Comparison of ENCODE assay signal across 14 cellular contexts in genomic region chr11:120816176-120816575, GRCh38.
A peak's percentile ranks its signal among the peaks of the same experiment; 100 is the strongest.
DNase-seq lines count a peak whose midpoint lies in the region; ATAC-seq and TF ChIP-seq lines count a peak whose summit lies in the region.
"Had no signal": no experiment of that assay in that cellular context is flagged by ENCODE, and none has a peak within 500 bp of the region (broad histone marks: within the 10 kb centered on the region; RNA-seq: fewer than 3 reads in every experiment).

No MANE protein-coding gene starts in this region.

- intact Hi-C loops in sciatic nerve (cut with DNase I) = loop anchor here (10.0 kb wide), 1 partner anchor 1981 kb away; no protein-coding TSS in a partner anchor
- intact Hi-C loops in colonic mucosa (cut with DNase I) = no loop called here

- peak overlapping the region; percentile 47; the same call in 1 of the 2 replicates for H3K27ac ChIP-seq in VCaP
- H3K27ac ChIP-seq in colonic mucosa = no peak overlapping the region
- H3K27ac ChIP-seq: BLaER1 had no signal

- H3K9ac ChIP-seq in colonic mucosa (ENCODE audit: low read depth in 2 of 2, low read length in 2 of 2) = no peak overlapping the region
- H3K9ac ChIP-seq: BLaER1 had no signal

- no peaks in the 10 kb centered on the region for H3K4me1 ChIP-seq in colonic mucosa
- H3K4me1 ChIP-seq: BE2C, BLaER1, Caco-2 had no signal

- no peaks in the 10 kb centered on the region for H3K36me3 ChIP-seq in colonic mucosa
- H3K36me3 ChIP-seq: BE2C, BLaER1 had no signal

- H3K4me3 ChIP-seq in colonic mucosa = no peak overlapping the region
- H3K4me3 ChIP-seq: BLaER1 had no signal

- no peak for DNase-seq in sciatic nerve (ENCODE audit: low spot score)
- DNase-seq in colonic mucosa = no peak
- no peak for DNase-seq in superior temporal gyrus (ENCODE audit: extremely low spot score)
- DNase-seq: 8988T; ACHN; BE2C; Caco-2; Calu3; CD4-positive, alpha-beta T cell; CD8-positive, alpha-beta T cell; DMS79 treated with DMSO at 0.1 percent for 48 hours had no signal

- ATAC-seq in sciatic nerve (peak; percentile 45), GM18519 (IDR thresholded peaks at IDR 0.05; ENCODE audit: low FRiP score, unreplicated experiment) (no peak)
- ATAC-seq: CD8-positive, alpha-beta T cell had no signal

- H3K9me3 ChIP-seq in colonic mucosa = no peaks in the 10 kb centered on the region
- H3K9me3 ChIP-seq: BE2C, BLaER1, Caco-2 had no signal

- TF ChIP-seq CTCF in VCaP (conservative IDR thresholded peaks at IDR 0.05) (no peak), colonic mucosa (IDR thresholded peaks at IDR 0.05) (no peak)

- H3K27me3 ChIP-seq in colonic mucosa = no peaks in the 10 kb centered on the region
- H3K27me3 ChIP-seq: BE2C had no signal
